In genomic region chr9:16726023-16726422, GRCh38 we compare ENCODE assay signal across 9 cellular contexts.
DNase-seq lines count a peak whose midpoint lies in the region; ATAC-seq, FAIRE-seq and TF ChIP-seq lines count a peak whose summit lies in the region.
"Had no signal": no experiment of that assay in that cellular context is flagged by ENCODE, and none has a peak within 500 bp of the region (broad histone marks: within the 10 kb centered on the region; RNA-seq: fewer than 3 reads in every experiment).

No MANE protein-coding gene starts in this region.

- peak overlapping the region; percentile 52 for H3K4me3 ChIP-seq in A549
- H3K4me3 ChIP-seq in HUES64 (ENCODE audit: low read length) = peak overlapping the region; percentile 74
- H3K4me3 ChIP-seq in brain microvascular endothelial cell (ENCODE audit: low read depth, low read length) = peak overlapping the region; percentile 72
- H3K4me3 ChIP-seq in lower lobe of right lung = peak overlapping the region; percentile 1
- H3K4me3 ChIP-seq in body of pancreas = no peak overlapping the region

- intact Hi-C loops in lower lobe of right lung (cut with DNase I) = no loop called here
- intact Hi-C loops in body of pancreas (cut with DNase I) = no loop called here

- CTCF ChIA-PET in A549 (lab: Yijun Ruan, JAX) = interaction anchor here (0.7 to 1.3 kb wide), 12 partner anchors 8 to 559 kb away, joined by 3 to 4 read pairs (median 3); no protein-coding TSS in a partner anchor

- H3K36me3 ChIP-seq in HUES64 (ENCODE audit: insufficient read depth, low read length) = no peaks in the 10 kb centered on the region
- H3K36me3 ChIP-seq in brain microvascular endothelial cell (replicated peaks) = no peaks in the 10 kb centered on the region
- no peaks in the 10 kb centered on the region for H3K36me3 ChIP-seq in lower lobe of right lung
- H3K36me3 ChIP-seq in body of pancreas (replicated peaks in 1 of 2; ENCODE audit: insufficient read depth in 1 of 2, low read depth in 2 of 2) = no peaks in the 10 kb centered on the region

- no peaks in the 10 kb centered on the region for H3K9me3 ChIP-seq in A549
- H3K9me3 ChIP-seq in HUES64 (ENCODE audit: insufficient read depth, low read depth, low read length) = no peaks in the 10 kb centered on the region
- no peaks in the 10 kb centered on the region for H3K9me3 ChIP-seq in lower lobe of right lung
- no peaks in the 10 kb centered on the region for H3K9me3 ChIP-seq in body of pancreas

- H3K27me3 ChIP-seq in HUES64 (ENCODE audit: insufficient read depth, low read length) (peaks cover 2% of the 10 kb centered on the region; the same call in 1 of the 2 replicates), brain microvascular endothelial cell (replicated peaks) (no peaks in the 10 kb centered on the region), lower lobe of right lung (ENCODE audit: low read depth) (no peaks in the 10 kb centered on the region), body of pancreas (peaks cover 0 to 9% of the 10 kb centered on the region in 2 donors)

- no peak for TF ChIP-seq EP300 in A549 (IDR thresholded peaks at IDR 0.05)

- peak overlapping the region; percentile 95 for H3K4me2 ChIP-seq in A549

- peak; percentile 42 for TF ChIP-seq CTCF in A549 (IDR thresholded peaks at IDR 0.05)
- peak; percentile 1 for TF ChIP-seq CTCF in brain microvascular endothelial cell (IDR thresholded peaks at IDR 0.05; ENCODE audit: low read depth, low read length, missing control alignments)
- TF ChIP-seq CTCF in lower lobe of right lung (IDR thresholded peaks at IDR 0.05) = no peak
- no peak for TF ChIP-seq CTCF in body of pancreas (IDR thresholded peaks at IDR 0.05)

- peak in 1 of 2 experiments; percentile 48 for DNase-seq in A549 (ENCODE audit: low read depth in 1 of 2, low spot score in 1 of 2)
- peak; percentile 20 for DNase-seq in brain microvascular endothelial cell
- no peak for DNase-seq in lower lobe of right lung
- DNase-seq in body of pancreas = no peak
- DNase-seq: activated naive CD4-positive, alpha-beta T cell had no signal

- no peak for TF ChIP-seq POLR2A in A549 (IDR thresholded peaks at IDR 0.05; ENCODE audit: low read length)
- no peak for TF ChIP-seq POLR2A in body of pancreas (IDR thresholded peaks at IDR 0.05)

- FAIRE-seq in A549 (lab: Jason Lieb, UNC) = peak; percentile 23

- in situ Hi-C loops in brain microvascular endothelial cell (cut with HindIII; ENCODE audit: low pct_ligation_motif_present, low sequenced_read_pairs) = no loop called here

- POLR2A ChIA-PET in A549 (lab: Yijun Ruan, JAX) = interaction anchor here (0.6 to 2.0 kb wide), 6 partner anchors 21 to 313 kb away, joined by 3 to 13 read pairs (median 3); no protein-coding TSS in a partner anchor

- peaks cover 51% of the 10 kb centered on the region for H3K4me1 ChIP-seq in A549
- H3K4me1 ChIP-seq in HUES64 (ENCODE audit: insufficient read depth, low read length) = peaks cover 62% of the 10 kb centered on the region
- peaks cover 20% of the 10 kb centered on the region for H3K4me1 ChIP-seq in lower lobe of right lung
- peaks cover 9% of the 10 kb centered on the region for H3K4me1 ChIP-seq in body of pancreas

- H3K27ac ChIP-seq in A549 = peak overlapping the region; percentile 82 to 90
- peak overlapping the region; percentile 86; the same call in 1 of the 2 replicates for H3K27ac ChIP-seq in HUES64 (ENCODE audit: low read depth, low read length)
- H3K27ac ChIP-seq in brain microvascular endothelial cell = peak overlapping the region; percentile 94
- no peak overlapping the region for H3K27ac ChIP-seq in lower lobe of right lung
- no peak overlapping the region for H3K27ac ChIP-seq in body of pancreas

- H3K9ac ChIP-seq in HUES64 (ENCODE audit: low read depth, low read length) = 0 out of 2 replicates have a peak overlapping the region, but pooled peaks have one; percentile 88

- peak; percentile 51 to 57 for TF ChIP-seq RAD21 in A549 (conservative IDR thresholded peaks at IDR 0.05 in 1 of 2, IDR thresholded peaks at IDR 0.05 in 1 of 2)

- WGBS in A549 (ENCODE audit: missing lambda C conversion rate) = 26% methylated on average over 7 of the region's 7 CpGs
- 21% methylated on average over 7 of the region's 7 CpGs for WGBS in HUES64
- 47 to 75% methylated on average over 7 of the region's 7 CpGs for WGBS in body of pancreas, 2 donors

- ATAC-seq in A549 = peak; percentile 21 to 22; a peak in 2 of 6 replicates
- ATAC-seq in lower lobe of right lung = no peak
- ATAC-seq in body of pancreas = no peak
- ATAC-seq in HG02970 (IDR thresholded peaks at IDR 0.05; ENCODE audit: low FRiP score, unreplicated experiment) = no peak
- no peak for ATAC-seq in GM18517 (IDR thresholded peaks at IDR 0.05; ENCODE audit: unreplicated experiment)
- no peak for ATAC-seq in GM18867 (IDR thresholded peaks at IDR 0.05; ENCODE audit: unreplicated experiment)

TF ChIP-seq in A549, 52 proteins besides CTCF, POLR2A, EP300 and RAD21:
- TF ChIP-seq SMC3 (IDR thresholded peaks at IDR 0.05) = peak; percentile 35; the same call in 1 of the 3 replicates
- no peak for TF ChIP-seq FOXS1 (CRISPR knock-in tag; IDR thresholded peaks at IDR 0.05)
TF ChIP-seq in A549: peak in this region for 1.

Comparison
In these comparisons a context has a peak if more than half of its experiments do, and no peak if none do; other contexts are left out.
1. ATAC-seq: peak in A549 (2 of 2); none in lower lobe of right lung (0 of 2), body of pancreas (single experiment), HG02970 (single experiment), GM18517 (single experiment) and GM18867 (single experiment).
2. H3K27ac ChIP-seq: peak in A549 (2 of 2), HUES64 (single experiment) and brain microvascular endothelial cell (single experiment); none in lower lobe of right lung (single experiment) and body of pancreas (0 of 4).
3. H3K4me3 ChIP-seq: peak in A549 (single experiment), HUES64 (single experiment), brain microvascular endothelial cell (single experiment) and lower lobe of right lung (single experiment); none in body of pancreas (0 of 2).
4. CTCF ChIP-seq: peak in A549 (single experiment) and brain microvascular endothelial cell (single experiment); none in lower lobe of right lung (single experiment) and body of pancreas (0 of 7).